In the genomic region with DNA sequence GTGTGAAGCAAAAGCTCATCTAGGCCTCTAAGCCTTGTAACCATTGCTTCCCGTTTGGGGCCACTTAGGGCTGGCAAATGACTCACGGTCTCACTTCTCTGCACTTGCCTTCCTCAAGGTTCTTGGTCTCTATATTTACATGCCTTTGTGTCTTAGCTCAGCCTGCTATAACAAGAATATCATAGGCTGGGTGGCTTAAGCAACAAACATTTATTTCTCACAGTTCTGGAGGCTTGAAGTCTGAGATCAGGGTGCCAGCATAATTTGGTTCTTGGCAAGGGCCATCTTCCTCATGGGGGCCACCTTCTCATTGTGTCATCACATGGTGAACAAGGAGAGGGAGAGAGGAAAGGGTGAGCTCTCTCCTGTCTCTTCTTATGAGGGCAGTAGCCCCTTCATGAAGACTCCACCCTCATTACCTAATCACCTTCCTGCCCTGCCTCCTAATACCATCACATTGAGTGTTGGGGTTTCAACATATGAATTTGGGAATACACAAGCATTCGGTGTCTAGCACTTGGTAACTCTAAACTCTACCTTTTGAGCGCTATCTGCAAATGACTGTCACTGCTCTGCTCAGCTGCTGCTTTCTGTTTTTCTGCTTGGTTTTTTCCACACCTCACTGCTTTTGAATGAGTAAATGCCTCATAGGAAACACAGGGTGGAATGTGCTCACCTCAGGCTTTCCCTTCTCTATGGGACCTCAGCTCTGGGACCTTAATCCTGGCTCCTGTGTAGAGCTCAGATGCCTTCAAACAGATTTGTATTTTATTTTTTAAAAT, we compare ENCODE assay signal across 8 cellular contexts. TPM values are rescaled to one million over a fixed set of nuclear protein-coding genes. Genes with fewer than 3 reads are reported as not detected.
A peak's percentile ranks its signal among the peaks of the same experiment; 100 is the strongest.
DNase-seq lines count a peak whose midpoint lies in the region; ATAC-seq and TF ChIP-seq lines count a peak whose summit lies in the region.

No MANE protein-coding gene starts in this region.

- no peak for ATAC-seq in GM18511 (IDR thresholded peaks at IDR 0.05; ENCODE audit: unreplicated experiment)

- no peaks in the 10 kb centered on the region for H3K27me3 ChIP-seq in right atrium auricular region

- peaks cover 0 to 9% of the 10 kb centered on the region in 2 donors for H3K4me1 ChIP-seq in right atrium auricular region

- no peaks in the 10 kb centered on the region for H3K36me3 ChIP-seq in right atrium auricular region

- H3K27ac Mint-ChIP-seq in HFFc6 (peak overlapping the region; percentile 90), immature natural killer cell (no peak overlapping the region)

- H3K36me3 Mint-ChIP-seq in HFFc6 (ENCODE audit: low read depth) (no peaks in the 10 kb centered on the region), immature natural killer cell (no peaks in the 10 kb centered on the region)

- H3K4me1 Mint-ChIP-seq in HFFc6 (ENCODE audit: low read depth) (peaks cover 61% of the 10 kb centered on the region), immature natural killer cell (no peaks in the 10 kb centered on the region)

- peak overlapping the region; percentile 2 to 15 for H3K27ac ChIP-seq in right atrium auricular region

- H3K27me3 Mint-ChIP-seq in HFFc6 (ENCODE audit: insufficient read depth) (no peaks in the 10 kb centered on the region), immature natural killer cell (ENCODE audit: low read depth in 3 of 3) (peaks cover 0 to 3% (median 2%) of the 10 kb centered on the region in 3 donors)

- DNase-seq in GM04503 (ENCODE audit: low read depth): peak; percentile 89
- peak; percentile 84 for DNase-seq in HFFc6
- peak; percentile 83 for DNase-seq in SIG-M5 (lab: John Stamatoyannopoulos, UW)
- DNase-seq in right atrium auricular region (ENCODE audit: low spot score): no peak
- DNase-seq in immature natural killer cell: no peak
- no peak for DNase-seq in NCI-H146 treated with DMSO at 0.1 percent for 48 hours (lab: John Stamatoyannopoulos, UW; ENCODE audit: unreplicated experiment)
- no peak for DNase-seq in midbrain (lab: John Stamatoyannopoulos, UW)

- H3K9me3 Mint-ChIP-seq in HFFc6 (no peaks in the 10 kb centered on the region), immature natural killer cell (no peaks in the 10 kb centered on the region)

- H3K9me3 ChIP-seq in right atrium auricular region: no peaks in the 10 kb centered on the region

- no peak overlapping the region for H3K4me3 ChIP-seq in right atrium auricular region

- TF ChIP-seq CTCF in HFFc6 (IDR thresholded peaks at IDR 0.05) (no peak), right atrium auricular region (IDR thresholded peaks at IDR 0.05) (no peak)

- H3K4me3 Mint-ChIP-seq in HFFc6 (peak overlapping the region; percentile 23), immature natural killer cell (no peak overlapping the region)

RNA-seq across cellular contexts. Expression of a gene that starts 16.2 kb away (rescaled TPM):
- 1 to 10 TPM; 3.5 to 8.6 (median 6.6) TPM for total RNA-seq in HFFc6 (2021; fragmentation: NEBNext Ultra II Directional; extraction: Animal tissue kit (Norgen Biotek cat#: 25700))
- total RNA-seq in right atrium auricular region: 10 to 100 TPM; 20.5 to 33.1 TPM
- polyA plus RNA-seq in immature natural killer cell: 1 to 10 TPM in 2 of 3 donors, not detected in 1; 1.3 to 3.7 TPM

Comparison
In these comparisons a context has a peak if more than half of its experiments do, and no peak if none do; other contexts are left out.
1. DNase-seq: peak in GM04503 (single experiment), HFFc6 (single experiment) and SIG-M5 (single experiment); none in right atrium auricular region (single experiment), immature natural killer cell (0 of 3), NCI-H146 treated with DMSO at 0.1 percent for 48 hours (single experiment) and midbrain (single experiment).